Comparison of ENCODE assay signal across 7 cellular contexts in genomic region chrX:39133971-39134370, GRCh38.
DNase-seq lines count a peak whose midpoint lies in the region; ATAC-seq and TF ChIP-seq lines count a peak whose summit lies in the region.

No MANE protein-coding gene starts in this region.

- H3K56ac ChIP-seq in H9 (ENCODE audit: insufficient read length, low read depth, low read length) = no peak overlapping the region

- H3K4me1 Mint-ChIP-seq in H9 = peaks cover 9 to 12% of the 10 kb centered on the region in 2 experiments; a peak in 3 of 4 replicates

- H2BK20ac ChIP-seq in H9 (ENCODE audit: low read depth, low read length, poor library complexity, severe bottlenecking) = no peak overlapping the region

- DNase-seq in GM13976 (ENCODE audit: low spot score) (no peak), H9 (peak; percentile 66), SK-N-DZ (ENCODE audit: low spot score) (peak; percentile 66), right lobe of liver (peak in 2 of 3 donors; percentile 40 to 44), DMS79 (lab: John Stamatoyannopoulos, UW) (no peak)

- WGBS in H9 (ENCODE audit: extremely low coverage, insufficient read length, low lambda C conversion rate) = no CpG with 5 or more reads among the region's 2 CpGs
- 31% methylated on average over 2 of the region's 2 CpGs for WGBS in right lobe of liver (ENCODE audit: insufficient coverage, low coverage, low lambda C conversion rate, missing lambda C conversion rate)

- TF ChIP-seq POLR2A in right lobe of liver (IDR thresholded peaks at IDR 0.05) = no peak

- H3K27me3 ChIP-seq in H9 (ENCODE audit: insufficient read depth, low read length) (no peaks in the 10 kb centered on the region), right lobe of liver (no peaks in the 10 kb centered on the region)

- H3K4me1 ChIP-seq in H9 (ENCODE audit: insufficient read depth, low read length) (no peaks in the 10 kb centered on the region; the same call in 1 of the 2 replicates), right lobe of liver (no peaks in the 10 kb centered on the region)

- H3K79me2 ChIP-seq in H9 (ENCODE audit: insufficient read depth, low read length) = no peaks in the 10 kb centered on the region

- H3K4me3 Mint-ChIP-seq in H9 = no peak overlapping the region

- H2BK12ac ChIP-seq in H9 (ENCODE audit: insufficient read length, low read depth, low read length) = no peak overlapping the region

- no peak overlapping the region for H3K9ac ChIP-seq in H9 (ENCODE audit: extremely low read depth, insufficient read length, low read length)

- no peak overlapping the region for H4K91ac ChIP-seq in H9 (ENCODE audit: insufficient read length, low read depth, low read length)

- ATAC-seq in right lobe of liver = peak in 3 of 4 donors; percentile 66 to 78 (median 71)
- no peak for ATAC-seq in HG02970 (IDR thresholded peaks at IDR 0.05; ENCODE audit: low FRiP score, unreplicated experiment)
- no peak for ATAC-seq in HG03108 (IDR thresholded peaks at IDR 0.05; ENCODE audit: unreplicated experiment)

- no peak overlapping the region for H3T11ph ChIP-seq in H9 (ENCODE audit: low read length)

- peaks cover 0 to 8% (median 0%) of the 10 kb centered on the region in 3 experiments; a peak in 2 of 7 replicates for H3K36me3 Mint-ChIP-seq in H9 (ENCODE audit: insufficient read depth in 1 of 3, low read depth in 3 of 3)

- no peak overlapping the region for H4K5ac ChIP-seq in H9 (ENCODE audit: insufficient read length, low read depth, low read length)

- no peak overlapping the region for H2AFZ ChIP-seq in H9 (ENCODE audit: low read length)

- H3K36me3 ChIP-seq in right lobe of liver = no peaks in the 10 kb centered on the region

- no peak overlapping the region for H3K18ac ChIP-seq in H9 (ENCODE audit: insufficient read length, low read depth, low read length)

- peaks cover 61 to 67% of the 10 kb centered on the region in 2 experiments for H3K9me3 Mint-ChIP-seq in H9

- intact Hi-C loops in right lobe of liver (cut with DNase I) = no loop called here

- H3K4me3 ChIP-seq in right lobe of liver = no peak overlapping the region

- H4K8ac ChIP-seq in H9 (replicated peaks; ENCODE audit: insufficient read length, low read depth, low read length) = no peak overlapping the region

- no peaks in the 10 kb centered on the region for H3K23me2 ChIP-seq in H9 (ENCODE audit: insufficient read length, low read depth, low read length, poor library complexity, severe bottlenecking)

- H3K27ac ChIP-seq in H9 (ENCODE audit: insufficient read length, low read depth, low read length) (no peak overlapping the region), right lobe of liver (no peak overlapping the region)

- no peak overlapping the region for H3K4me2 ChIP-seq in H9 (ENCODE audit: insufficient read depth, insufficient read length, low read length)

- no peaks in the 10 kb centered on the region for H3K27me3 Mint-ChIP-seq in H9 (ENCODE audit: low read depth)

- H2BK5ac ChIP-seq in H9 (ENCODE audit: insufficient read length, low read length) = no peak overlapping the region

- in situ Hi-C loops in GM13976 (cut with MboI; ENCODE audit: low sequenced_read_pairs, unreplicated experiment) = no loop called here

- H3K23ac ChIP-seq in H9 (ENCODE audit: insufficient read length, low read depth, low read length) = no peak overlapping the region

- no peaks in the 10 kb centered on the region for H3K9me3 ChIP-seq in H9 (ENCODE audit: control insufficient read depth, low read depth, low read length)
- no peaks in the 10 kb centered on the region for H3K9me3 ChIP-seq in right lobe of liver

- H2BK120ac ChIP-seq in H9 (ENCODE audit: low read depth, low read length, poor library complexity, severe bottlenecking) = no peak overlapping the region

- no peak overlapping the region for H2BK15ac ChIP-seq in H9 (ENCODE audit: low read depth, low read length)

- H4K20me1 ChIP-seq in H9 (ENCODE audit: control insufficient read depth, insufficient read depth, insufficient read length) = no peaks in the 10 kb centered on the region

- H3K27ac Mint-ChIP-seq in H9 = no peak overlapping the region

- H3K14ac ChIP-seq in H9 (ENCODE audit: insufficient read depth, low read length) = no peak overlapping the region

- no peaks in the 10 kb centered on the region for H3K79me1 ChIP-seq in H9 (ENCODE audit: insufficient read depth, low read depth, low read length, poor library complexity, severe bottlenecking)

- H3K4ac ChIP-seq in H9 (ENCODE audit: low read depth, low read length) = no peak overlapping the region

- no peak overlapping the region for H2AK5ac ChIP-seq in H9 (ENCODE audit: insufficient read length, low read length)

- TF ChIP-seq CTCF in GM13976 (IDR thresholded peaks at IDR 0.05; ENCODE audit: borderline replicate concordance, control extremely low read depth, extremely low read depth, insufficient read depth, missing control alignments) (peak; percentile 47), H9 (conservative IDR thresholded peaks at IDR 0.05) (peak; percentile 59), right lobe of liver (IDR thresholded peaks at IDR 0.05) (peak; percentile 13 to 40 (median 17))

Comparison
In these comparisons a context has a peak if more than half of its experiments do, and no peak if none do; other contexts are left out.
1. DNase-seq: peak in H9 (single experiment), SK-N-DZ (single experiment) and right lobe of liver (2 of 3); none in GM13976 (single experiment) and DMS79 (single experiment).
2. ATAC-seq: peak in right lobe of liver (3 of 4); none in HG02970 (single experiment) and HG03108 (single experiment).
3. Peak in every context shown above with its lines, with median percentiles within 50 percentile points of each other: CTCF ChIP-seq.